ENCODE assay signal across 1 cellular context in the genomic region with DNA sequence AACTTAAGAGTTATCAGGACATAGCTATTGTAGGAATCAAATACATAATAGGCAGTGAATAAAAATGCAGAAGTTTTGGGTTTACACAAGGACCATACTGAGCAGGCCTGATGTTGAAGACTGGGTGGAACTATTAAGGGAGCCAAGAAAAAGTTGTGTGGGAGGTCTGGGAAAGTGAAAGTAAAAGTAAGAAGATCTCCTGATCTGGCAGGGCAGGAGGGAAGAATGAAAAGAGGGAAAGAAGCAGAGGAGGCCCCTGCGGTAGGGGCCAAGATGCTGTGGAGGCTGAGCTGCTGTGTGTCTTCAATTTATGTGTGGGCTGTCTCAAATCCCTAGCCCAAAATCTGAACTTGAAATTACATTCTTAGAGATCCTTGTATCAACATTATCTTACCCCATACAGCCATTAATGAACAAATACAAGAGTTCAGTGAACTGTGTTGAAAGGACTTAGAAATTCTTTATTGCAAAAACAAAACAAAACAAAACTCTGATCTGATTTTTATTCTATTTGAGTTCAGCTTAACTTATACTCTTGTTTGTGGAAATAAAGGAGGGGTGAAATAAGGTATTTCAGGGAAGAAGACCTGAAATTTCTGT.
TF ChIP-seq lines count a peak whose summit lies in the region.

No MANE protein-coding gene starts in this region.

TF ChIP-seq in HepG2, 621 proteins besides CTCF, POLR2A, EP300 and RAD21 (continued from another document):
- TF ChIP-seq ZNF235 (CRISPR knock-in tag; IDR thresholded peaks at IDR 0.05; ENCODE audit: borderline replicate concordance) (no peak), FOXK2 (IDR thresholded peaks at IDR 0.05) (no peak)
